8 cellular contexts compared by ENCODE assay signal in the genomic region with DNA sequence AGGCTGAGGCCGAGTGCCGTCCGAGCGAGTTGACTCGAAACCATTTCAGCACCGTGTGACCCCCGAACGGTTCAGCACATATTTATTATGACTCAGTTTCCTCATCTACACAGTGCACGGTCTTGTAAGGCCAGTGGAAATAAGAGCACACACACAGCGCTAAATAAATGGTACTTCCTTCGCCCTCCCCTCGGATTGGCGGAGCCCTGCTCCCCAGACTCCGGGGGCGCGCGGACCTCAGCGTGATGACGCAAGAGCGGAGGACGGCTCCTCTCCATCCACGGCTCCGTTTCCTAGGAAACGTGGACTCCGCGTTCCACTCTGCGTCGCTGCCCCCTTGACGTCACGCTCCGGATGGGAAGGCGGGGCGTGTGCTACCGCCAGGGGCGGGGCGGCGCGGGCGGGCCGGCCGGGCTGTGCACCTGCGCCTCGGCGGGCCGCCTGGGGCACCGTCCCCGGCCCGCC. TPM values are rescaled to one million over a fixed set of nuclear protein-coding genes. Genes with fewer than 3 reads are reported as not detected.
DNase-seq lines count a peak whose midpoint lies in the region; ATAC-seq and TF ChIP-seq lines count a peak whose summit lies in the region.

A gene with protein sequence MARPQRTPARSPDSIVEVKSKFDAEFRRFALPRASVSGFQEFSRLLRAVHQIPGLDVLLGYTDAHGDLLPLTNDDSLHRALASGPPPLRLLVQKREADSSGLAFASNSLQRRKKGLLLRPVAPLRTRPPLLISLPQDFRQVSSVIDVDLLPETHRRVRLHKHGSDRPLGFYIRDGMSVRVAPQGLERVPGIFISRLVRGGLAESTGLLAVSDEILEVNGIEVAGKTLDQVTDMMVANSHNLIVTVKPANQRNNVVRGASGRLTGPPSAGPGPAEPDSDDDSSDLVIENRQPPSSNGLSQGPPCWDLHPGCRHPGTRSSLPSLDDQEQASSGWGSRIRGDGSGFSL (plus strand): TSS at position 397 of the 465 bp plus-strand sequence. CDS start 79 bp downstream, outside the sequence.

- TF ChIP-seq POLR2A in testis (IDR thresholded peaks at IDR 0.05) = no peak

- no peaks in the 10 kb centered on the region for H3K9me3 Mint-ChIP-seq in activated naive CD4-positive, alpha-beta T cell treated with anti-CD3 and anti-CD28 coated beads, Interleukin-2, amount 50 U/mL, for 72 hours

- H3K9me3 ChIP-seq in testis = no peaks in the 10 kb centered on the region

- H3K27me3 ChIP-seq in testis = no peaks in the 10 kb centered on the region

- peak within 1 kb of the TSS; percentile 96 for H3K27ac Mint-ChIP-seq in activated naive CD4-positive, alpha-beta T cell treated with anti-CD3 and anti-CD28 coated beads, Interleukin-2, amount 50 U/mL, for 72 hours

- peak within 1 kb of the TSS; percentile 96 for H3K27ac ChIP-seq in testis

- intact Hi-C loops in testis (cut with DNase I; ENCODE audit: low total_unique reads) = no loop called here

- peak within 1 kb of the TSS; percentile 69 to 96 for H3K4me3 ChIP-seq in testis

- H3K4me1 ChIP-seq in testis = peaks cover 8% of the 10 kb centered on the region

- TF ChIP-seq CTCF in omental fat pad (IDR thresholded peaks at IDR 0.05) (no peak), testis (IDR thresholded peaks at IDR 0.05) (peak in 1 of 3 experiments; percentile 58)

- H3K36me3 Mint-ChIP-seq in activated naive CD4-positive, alpha-beta T cell treated with anti-CD3 and anti-CD28 coated beads, Interleukin-2, amount 50 U/mL, for 72 hours = peaks cover 10% of the 10 kb centered on the region in 2 donors

- 0 to 1% methylated on average over 10 to 48 of the region's 48 CpGs for WGBS in testis, 2 donors

- H3K36me3 ChIP-seq in testis (ENCODE audit: low read depth, missing control alignments) = no peaks in the 10 kb centered on the region

- DNase-seq in GM04503 (ENCODE audit: low read depth) (peak; percentile 61), NCI-H1092 treated with DMSO at 0.1 percent for 48 hours (lab: John Stamatoyannopoulos, UW) (peak; percentile 95), SKM-1 treated with dmso at 0.1 percent for 144 hours (lab: John Stamatoyannopoulos, UW; ENCODE audit: unreplicated experiment) (peak; percentile 95), glomerular visceral epithelial cell (ENCODE audit: extremely low spot score) (peak; percentile 92), omental fat pad (ENCODE audit: low spot score) (peak; percentile 68), testis (peak; percentile 98)
- peak; percentile 91 to 96 for DNase-seq in activated naive CD4-positive, alpha-beta T cell treated with anti-CD3 and anti-CD28 coated beads, Interleukin-2, amount 50 U/mL, for 72 hours (ENCODE audit: low spot score in 2 of 2)

- peak; percentile 65 for ATAC-seq in HG02623 (IDR thresholded peaks at IDR 0.05; ENCODE audit: unreplicated experiment)
- ATAC-seq in activated naive CD4-positive, alpha-beta T cell treated with anti-CD3 and anti-CD28 coated beads, Interleukin-2, amount 50 U/mL, for 72 hours = peak; percentile 86 to 90
- ATAC-seq in omental fat pad (ENCODE audit: low FRiP score) = peak; percentile 84

RNA-seq across cellular contexts. Expression of the gene that starts here (rescaled TPM):
- total RNA-seq in activated naive CD4-positive, alpha-beta T cell treated with anti-CD3 and anti-CD28 coated beads, Interleukin-2, amount 50 U/mL, for 72 hours = 10 to 100 TPM; 10.8 to 17.6 TPM
- 10 to 100 TPM in 1 of 4 donors, 1 to 10 TPM in 3; 3.2 to 12.5 (median 4.6) TPM for total RNA-seq in omental fat pad
- 10 to 100 TPM; 30.0 to 80.1 TPM for total RNA-seq in testis
- polyA plus RNA-seq in testis (ENCODE audit: insufficient read depth, low read depth, low replicate concordance) = 35.4 TPM

Comparison
In these comparisons a context has a peak if more than half of its experiments do, and no peak if none do; other contexts are left out.
1. Peak in every context shown above with its lines: DNase-seq, ATAC-seq, H3K4me3 ChIP-seq and H3K27ac ChIP-seq.